ENCODE assay signal across 8 cellular contexts in genomic region chr11:65506316-65506769, GRCh38. TPM values are rescaled to one million over a fixed set of nuclear protein-coding genes. Genes with fewer than 3 reads are reported as not detected.
A peak's percentile ranks its signal among the peaks of the same experiment; 100 is the strongest.
DNase-seq lines count a peak whose midpoint lies in the region; ATAC-seq, FAIRE-seq and TF ChIP-seq lines count a peak whose summit lies in the region.

No MANE protein-coding gene starts in this region.

- peaks cover 59% of the 10 kb centered on the region for H3K36me3 ChIP-seq in MG63
- peaks cover 54% of the 10 kb centered on the region for H3K36me3 ChIP-seq in ectodermal cell (ENCODE audit: control insufficient read depth, insufficient read depth, low read length)

- peaks cover 8% of the 10 kb centered on the region for H3K4me1 ChIP-seq in ectodermal cell (ENCODE audit: control insufficient read depth, insufficient read depth, low read length)

- no peaks in the 10 kb centered on the region; the same call in 1 of the 2 replicates for H3K27me3 ChIP-seq in MG63
- H3K27me3 ChIP-seq in ectodermal cell (ENCODE audit: control insufficient read depth, insufficient read depth, low read length, poor library complexity, severe bottlenecking): no peaks in the 10 kb centered on the region

- ATAC-seq in HG03442 (IDR thresholded peaks at IDR 0.05; ENCODE audit: unreplicated experiment): no peak

- in situ Hi-C loops in G401 (cut with HindIII; ENCODE audit: low sequenced_read_pairs): loop anchor here (25.0 kb wide), 1 partner anchor 144 kb away; the partner anchor contains the start of gene TIGD3

- H3K4me3 ChIP-seq in GM12875 (ENCODE audit: low read depth, low read length) (peak overlapping the region; percentile 6), MG63 (peak overlapping the region; percentile 87), ectodermal cell (ENCODE audit: insufficient read depth, low read depth, low read length) (peak overlapping the region; percentile 88)

- 94 to 100% methylated on average over 2 to 4 of the region's 4 CpGs for WGBS in ectodermal cell, 2 experiments

- DNase-seq in MG63: no peak
- DNase-seq in progenitor cell of endocrine pancreas (ENCODE audit: low spot score, unreplicated experiment): no peak
- no peak for DNase-seq in G401 (ENCODE audit: low spot score)
- no peak for DNase-seq in effector CD8-positive, alpha-beta T cell (lab: John Stamatoyannopoulos, UW)
- no peak for DNase-seq in GM19239 (ENCODE audit: insufficient read length, low spot score)

- H3K27ac Mint-ChIP-seq in progenitor cell of endocrine pancreas: peak overlapping the region; percentile 95

- no peaks in the 10 kb centered on the region for H3K27me3 Mint-ChIP-seq in progenitor cell of endocrine pancreas

- FAIRE-seq in GM19239 (lab: Jason Lieb, UNC): no peak

- H3K27ac ChIP-seq in ectodermal cell (ENCODE audit: insufficient read depth, low read depth, low read length, poor library complexity, severe bottlenecking): peak overlapping the region; percentile 56

- no peak overlapping the region for H3K4me3 Mint-ChIP-seq in progenitor cell of endocrine pancreas (ENCODE audit: low read depth)

- TF ChIP-seq CTCF in GM12875 (IDR thresholded peaks at IDR 0.05; ENCODE audit: borderline replicate concordance, insufficient read depth, low read depth, low read length) (no peak), progenitor cell of endocrine pancreas (IDR thresholded peaks at IDR 0.05; ENCODE audit: unreplicated experiment) (no peak)

- no peaks in the 10 kb centered on the region for H3K9me3 Mint-ChIP-seq in progenitor cell of endocrine pancreas (ENCODE audit: low read depth)

- H3K9me3 ChIP-seq in MG63: no peaks in the 10 kb centered on the region
- H3K9me3 ChIP-seq in ectodermal cell (ENCODE audit: control insufficient read depth, low read length): no peaks in the 10 kb centered on the region

- H3K36me3 Mint-ChIP-seq in progenitor cell of endocrine pancreas (ENCODE audit: insufficient read depth): peaks cover 30% of the 10 kb centered on the region

- H3K4me1 Mint-ChIP-seq in progenitor cell of endocrine pancreas (ENCODE audit: low read depth): peaks cover 29% of the 10 kb centered on the region

RNA-seq across cellular contexts. Expression of gene MALAT1, which starts 7.5 kb away (rescaled TPM):
- 258 and 283 TPM in 2 replicates for total RNA-seq in MG63 (2014; rRNA removed; shearing (Covaris generic); ENCODE audit: low replicate concordance)
- polyA plus RNA-seq in ectodermal cell (2013, experiment 1 of 4): 2,593 TPM
- polyA plus RNA-seq in ectodermal cell (2013, experiment 2 of 4): 2,616 TPM
- 1,460 TPM for polyA plus RNA-seq in ectodermal cell (2013, experiment 3 of 4)
- polyA plus RNA-seq in ectodermal cell (2013, experiment 4 of 4): 1,510 TPM
- 16,546 and 17,116 TPM in 2 replicates for total RNA-seq in progenitor cell of endocrine pancreas
- total RNA-seq in G401 (2014; rRNA removed; shearing (Covaris generic)): 166 and 288 TPM in 2 replicates

RNA-seq across cellular contexts. Expression of gene SCYL1, which starts 18.5 kb away (rescaled TPM):
- 50.1 and 56.3 TPM in 2 replicates for total RNA-seq in MG63 (2014; rRNA removed; shearing (Covaris generic); ENCODE audit: low replicate concordance)
- polyA plus RNA-seq in ectodermal cell (2013, experiment 1 of 4): 52.2 TPM
- polyA plus RNA-seq in ectodermal cell (2013, experiment 2 of 4): 49.6 TPM
- polyA plus RNA-seq in ectodermal cell (2013, experiment 3 of 4): 46.2 TPM
- 55.4 TPM for polyA plus RNA-seq in ectodermal cell (2013, experiment 4 of 4)
- 61.4 and 66.3 TPM in 2 replicates for total RNA-seq in progenitor cell of endocrine pancreas
- 77.6 and 80.4 TPM in 2 replicates for total RNA-seq in G401 (2014; rRNA removed; shearing (Covaris generic))

RNA-seq across cellular contexts. Expression of gene LTBP3, which starts 51.8 kb away (rescaled TPM):
- total RNA-seq in MG63 (2014; rRNA removed; shearing (Covaris generic); ENCODE audit: low replicate concordance): 109 and 124 TPM in 2 replicates
- polyA plus RNA-seq in ectodermal cell (2013, experiment 1 of 4): 9.3 TPM
- polyA plus RNA-seq in ectodermal cell (2013, experiment 2 of 4): 11.2 TPM
- 15.5 TPM for polyA plus RNA-seq in ectodermal cell (2013, experiment 3 of 4)
- polyA plus RNA-seq in ectodermal cell (2013, experiment 4 of 4): 13.8 TPM
- 55.3 and 57.7 TPM in 2 replicates for total RNA-seq in progenitor cell of endocrine pancreas
- total RNA-seq in G401 (2014; rRNA removed; shearing (Covaris generic)): 32.5 and 53.2 TPM in 2 replicates

Comparison
In these comparisons a context has a peak if more than half of its experiments do, and no peak if none do; other contexts are left out.
1. H3K4me3 ChIP-seq: peak in every context shown above with its lines; median percentile 88 in ectodermal cell; 87 in MG63; 6 in GM12875.
2. RNA of gene MALAT1, which starts 7.5 kb away (total RNA-seq): 16,546 to 17,116 TPM in progenitor cell of endocrine pancreas; 166 to 288 TPM in G401 and 258 to 283 TPM in MG63; every median in the first group is over 10 times any median in the second.